11 cellular contexts compared by ENCODE assay signal in genomic region chr2:127452423-127452822, GRCh38. TPM values are rescaled to one million over a fixed set of nuclear protein-coding genes. Genes with fewer than 3 reads are reported as not detected.
"Had no signal": no experiment of that assay in that cellular context is flagged by ENCODE, and none has a peak within 500 bp of the region (broad histone marks: within the 10 kb centered on the region; RNA-seq: fewer than 3 reads in every experiment).

No MANE protein-coding gene starts in this region.

RNA-seq across cellular contexts. Expression of gene PROC, which starts 34.2 kb away (rescaled TPM):
- total RNA-seq: activated naive CD4-positive, alpha-beta T cell treated with anti-CD3 and anti-CD28 coated beads for 36 hours; activated naive CD4-positive, alpha-beta T cell treated with anti-CD3 and anti-CD28 coated beads, Interleukin-2, amount 50 U/mL, for 72 hours; activated naive CD8-positive, alpha-beta T cell treated with anti-CD3 and anti-CD28 coated beads for 36 hours; activated naive CD8-positive, alpha-beta T cell treated with anti-CD3 and anti-CD28 coated beads, Interleukin-2, amount 10 ng/mL, durations not matched to agents 7 days and 5 days; activated T-helper 17 cell treated with anti-CD3 and anti-CD28 coated beads, Interleukin-2, amount 50 U/mL, for 72 hours; activated T-helper 2 cell treated with anti-CD3 and anti-CD28 coated beads, Interferon-gamma antibody, Interleukin-2, Interleukin-4, amounts not matched to agents 10 μg/mL and 5 μg/mL and 100 μg/mL, durations not matched to agents 14 hours and 24 hours and 36 hours; adrenal gland; ascending aorta; breast epithelium; bronchial epithelial cell; cardiac septum had no signal
